ENCODE assay signal across 8 cellular contexts in genomic region chr19:41940443-41941409, GRCh38. TPM values are rescaled to one million over a fixed set of nuclear protein-coding genes. Genes with fewer than 3 reads are reported as not detected.
DNase-seq lines count a peak whose midpoint lies in the region; ATAC-seq and TF ChIP-seq lines count a peak whose summit lies in the region.

No MANE protein-coding gene starts in this region.

- peaks cover 14% of the 10 kb centered on the region for H3K36me3 ChIP-seq in DOHH2 (ENCODE audit: control insufficient read depth, low read length)
- no peaks in the 10 kb centered on the region for H3K36me3 ChIP-seq in duodenal mucosa (ENCODE audit: control insufficient read depth in 1 of 2, insufficient read depth in 2 of 2, low read length in 2 of 2)
- no peaks in the 10 kb centered on the region for H3K36me3 ChIP-seq in osteoblast (ENCODE audit: insufficient read depth, low read length)
- no peaks in the 10 kb centered on the region for H3K36me3 ChIP-seq in thyroid gland

- no peak for ATAC-seq in GM18867 (IDR thresholded peaks at IDR 0.05; ENCODE audit: unreplicated experiment)
- ATAC-seq in GM18511 (IDR thresholded peaks at IDR 0.05; ENCODE audit: unreplicated experiment): no peak

- H4K20me1 ChIP-seq in DOHH2 (ENCODE audit: control insufficient read depth, insufficient read depth, low read depth, low read length): no peaks in the 10 kb centered on the region
- H4K20me1 ChIP-seq in osteoblast (ENCODE audit: insufficient read depth, low read length): no peaks in the 10 kb centered on the region

- DNase-seq in NCI-H748 treated with DMSO at 0.1 percent for 48 hours (lab: John Stamatoyannopoulos, UW) (peak; percentile 33), osteoblast (ENCODE audit: insufficient read length, low spot score, missing footprints) (peak; percentile 91), thyroid gland (no peak), retina (no peak)

- H3K9me3 ChIP-seq in DOHH2 (ENCODE audit: control insufficient read depth, insufficient read depth, low read length): no peaks in the 10 kb centered on the region
- H3K9me3 ChIP-seq in duodenal mucosa (ENCODE audit: control insufficient read depth in 1 of 2, low read length in 2 of 2): no peaks in the 10 kb centered on the region
- no peaks in the 10 kb centered on the region for H3K9me3 ChIP-seq in osteoblast (ENCODE audit: low read depth, low read length)
- no peaks in the 10 kb centered on the region for H3K9me3 ChIP-seq in thyroid gland

- peak overlapping the region; percentile 96 for H3K4me2 ChIP-seq in DOHH2 (ENCODE audit: low read length)
- H3K4me2 ChIP-seq in osteoblast (ENCODE audit: insufficient read depth, low read length): peak overlapping the region; percentile 81

- H3K27ac ChIP-seq in DOHH2 (ENCODE audit: low read depth, low read length): peak overlapping the region; percentile 96
- no peak overlapping the region for H3K27ac ChIP-seq in duodenal mucosa (ENCODE audit: low read depth, low read length)
- no peak overlapping the region for H3K27ac ChIP-seq in osteoblast (ENCODE audit: low read depth, low read length)
- no peak overlapping the region for H3K27ac ChIP-seq in thyroid gland

- TF ChIP-seq POLR2A in thyroid gland (IDR thresholded peaks at IDR 0.05): no peak

- H3K79me2 ChIP-seq in DOHH2 (ENCODE audit: control insufficient read depth, low read length) (peaks cover 9% of the 10 kb centered on the region), osteoblast (ENCODE audit: insufficient read depth, low read length) (no peaks in the 10 kb centered on the region)

- H3F3A ChIP-seq in DOHH2 (ENCODE audit: control insufficient read depth, insufficient read depth): peaks cover 59% of the 10 kb centered on the region

- intact Hi-C loops in thyroid gland (cut with DNase I): no loop called here

- H3K27me3 ChIP-seq in DOHH2 (ENCODE audit: control insufficient read depth, low read length) (no peaks in the 10 kb centered on the region), duodenal mucosa (ENCODE audit: control insufficient read depth in 1 of 2, insufficient read depth in 2 of 2, low read length in 2 of 2) (peaks cover 12 to 18% of the 10 kb centered on the region in 2 donors), osteoblast (ENCODE audit: insufficient read depth, low read length) (no peaks in the 10 kb centered on the region), thyroid gland (peaks cover 23% of the 10 kb centered on the region)

- TF ChIP-seq CTCF in DOHH2 (IDR thresholded peaks at IDR 0.05; ENCODE audit: low read depth, low read length, poor library complexity, severe bottlenecking): peak; percentile 15
- no peak for TF ChIP-seq CTCF in osteoblast (IDR thresholded peaks at IDR 0.05; ENCODE audit: extremely low read depth, low read depth, low read length)
- TF ChIP-seq CTCF in thyroid gland (IDR thresholded peaks at IDR 0.05): no peak

- H2AFZ ChIP-seq in osteoblast (ENCODE audit: low read length): peak overlapping the region; percentile 63

- H3K4me3 ChIP-seq in DOHH2 (ENCODE audit: low read length) (peak overlapping the region; percentile 97), duodenal mucosa (ENCODE audit: low read depth in 1 of 2, low read length in 2 of 2) (peak overlapping the region; percentile 67 to 69), osteoblast (ENCODE audit: insufficient read depth, low read length) (peak overlapping the region; percentile 74), thyroid gland (replicated peaks in 1 of 3) (peak overlapping the region in 1 of 3 donors; percentile 28)

- WGBS in thyroid gland, 2 donors: 6 to 7% methylated on average over 39 to 44 of the region's 72 CpGs

- peak overlapping the region; percentile 47 to 48 for H3K9ac ChIP-seq in duodenal mucosa (ENCODE audit: low read depth in 1 of 2, low read length in 2 of 2)

- H3K4me1 ChIP-seq in DOHH2 (ENCODE audit: control insufficient read depth, low read length) (peaks cover 81% of the 10 kb centered on the region), duodenal mucosa (ENCODE audit: control insufficient read depth in 1 of 2, insufficient read depth in 2 of 2, low read length in 2 of 2) (peaks cover 0 to 16% of the 10 kb centered on the region in 2 donors), osteoblast (ENCODE audit: insufficient read depth, low read length) (peaks cover 10% of the 10 kb centered on the region), thyroid gland (peaks cover 9 to 15% of the 10 kb centered on the region in 2 donors)

- H3K9me2 ChIP-seq in DOHH2 (replicated peaks; ENCODE audit: control insufficient read depth, low read length): no peaks in the 10 kb centered on the region

RNA-seq across cellular contexts. Expression of gene ERFL, which starts 12.5 kb away (rescaled TPM):
- total RNA-seq in osteoblast: under 0.01 TPM in 2 replicates
- under 1 TPM in 1 of 4 donors, not detected in 3; 0.24 TPM for total RNA-seq in thyroid gland

RNA-seq across cellular contexts. Expression of gene RABAC1, which starts 18.4 kb away (rescaled TPM):
- total RNA-seq in osteoblast: 95.2 and 117 TPM in 2 replicates
- 100 to 1,000 TPM; 138 to 359 (median 241) TPM for total RNA-seq in thyroid gland

RNA-seq across cellular contexts. Expression of gene ATP1A3, which starts 53.3 kb away (rescaled TPM):
- total RNA-seq in osteoblast (under 0.01 TPM in 2 replicates), thyroid gland (under 1 TPM in 1 of 4 donors, not detected in 3; 0.13 TPM)

RNA-seq across cellular contexts. Expression of gene ARHGEF1, which starts 57.7 kb away (rescaled TPM):
- total RNA-seq in osteoblast: 30.6 and 31.8 TPM in 2 replicates
- total RNA-seq in thyroid gland: 10 to 100 TPM; 34.5 to 52.6 (median 42.9) TPM

Comparison
In these comparisons a context has a peak if more than half of its experiments do, and no peak if none do; other contexts are left out.
1. DNase-seq: peak in NCI-H748 treated with DMSO at 0.1 percent for 48 hours (single experiment) and osteoblast (single experiment); none in thyroid gland (0 of 2) and retina (single experiment).